ENCODE assay signal across 14 cellular contexts in the genomic region with DNA sequence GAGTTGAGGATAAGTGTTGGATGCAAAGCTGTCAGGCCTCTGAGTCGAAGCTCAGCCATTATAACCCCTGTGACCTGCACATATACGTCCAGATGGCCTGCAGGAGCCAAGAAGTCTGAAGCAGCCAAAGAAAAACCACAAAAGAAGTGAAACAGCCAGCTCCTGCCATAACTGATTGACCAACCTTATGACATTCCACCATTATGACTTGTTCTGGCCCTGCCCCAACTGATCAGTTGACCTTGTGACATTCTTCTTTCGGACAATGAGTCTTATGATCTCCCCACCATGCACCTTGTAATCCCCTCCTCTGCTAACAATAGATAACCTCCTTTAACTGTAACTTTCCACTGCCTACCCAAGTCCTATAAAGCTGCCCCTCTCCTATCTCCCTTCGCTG.
A peak's percentile ranks its signal among the peaks of the same experiment; 100 is the strongest.
DNase-seq lines count a peak whose midpoint lies in the region; ATAC-seq and TF ChIP-seq lines count a peak whose summit lies in the region.
"Had no signal": no experiment of that assay in that cellular context is flagged by ENCODE, and none has a peak within 500 bp of the region (broad histone marks: within the 10 kb centered on the region; RNA-seq: fewer than 3 reads in every experiment).

No MANE protein-coding gene starts in this region.

- H3K4me1 Mint-ChIP-seq in stimulated activated effector memory CD8-positive, alpha-beta T cell treated with anti-CD3 and anti-CD28 coated beads, Interleukin-12 subunit alpha, Interleukin-12 subunit beta, amount 100 ng/mL, for 72 hours: no peaks in the 10 kb centered on the region
- no peaks in the 10 kb centered on the region for H3K4me1 Mint-ChIP-seq in T-helper 2 cell treated with Interferon-gamma antibody and Interleukin-4, amounts not matched to agents 5 μg/mL and 100 μg/mL, for 36 hours (ENCODE audit: low read depth)

- H4K20me1 ChIP-seq in SK-N-SH (ENCODE audit: insufficient read depth): no peaks in the 10 kb centered on the region

- no peaks in the 10 kb centered on the region for H3K9me3 Mint-ChIP-seq in stimulated activated effector memory CD8-positive, alpha-beta T cell treated with anti-CD3 and anti-CD28 coated beads, Interleukin-12 subunit alpha, Interleukin-12 subunit beta, amount 100 ng/mL, for 72 hours
- H3K9me3 Mint-ChIP-seq in T-helper 2 cell treated with Interferon-gamma antibody and Interleukin-4, amounts not matched to agents 5 μg/mL and 100 μg/mL, for 36 hours: no peaks in the 10 kb centered on the region

- no peaks in the 10 kb centered on the region; a peak in 2 of 4 replicates for H3K4me1 ChIP-seq in SK-N-SH (ENCODE audit: control insufficient read depth in 1 of 2, insufficient read depth in 2 of 2, low read depth in 1 of 2, low read length in 1 of 2)
- H3K4me1 ChIP-seq: body of pancreas, tibial artery had no signal

- no peak overlapping the region for H3K27ac Mint-ChIP-seq in stimulated activated effector memory CD8-positive, alpha-beta T cell treated with anti-CD3 and anti-CD28 coated beads, Interleukin-12 subunit alpha, Interleukin-12 subunit beta, amount 100 ng/mL, for 72 hours
- no peak overlapping the region for H3K27ac Mint-ChIP-seq in T-helper 2 cell treated with Interferon-gamma antibody and Interleukin-4, amounts not matched to agents 5 μg/mL and 100 μg/mL, for 36 hours
- H3K27ac Mint-ChIP-seq: CD8-positive, alpha-beta T cell had no signal

- H3F3A ChIP-seq in SK-N-SH (replicated peaks; ENCODE audit: insufficient read depth): peaks cover 9% of the 10 kb centered on the region

- POLR2A ChIA-PET in SK-N-SH (lab: Yijun Ruan, JAX): no interaction called here

- H3K79me2 ChIP-seq in SK-N-SH (ENCODE audit: insufficient read depth): no peaks in the 10 kb centered on the region

- H3K9me3 ChIP-seq in SK-N-SH: no peaks in the 10 kb centered on the region
- H3K9me3 ChIP-seq: body of pancreas had no signal

- peak; percentile 30 for DNase-seq in AG08395 (ENCODE audit: low spot score)
- peak; percentile 89 for DNase-seq in HCEC 1CT
- DNase-seq in SK-N-SH: no peak
- DNase-seq in fibroblast of the conjunctiva (ENCODE audit: low read depth): peak; percentile 31
- no peak for DNase-seq in stimulated activated CD4-positive, alpha-beta T cell treated with anti-CD3 and anti-CD28 coated beads, Interleukin-2, amount 100 ng/mL, for 48 hours
- DNase-seq in hepatic stellate cell (ENCODE audit: low spot score): no peak
- DNase-seq in stimulated activated effector memory CD8-positive, alpha-beta T cell treated with anti-CD3 and anti-CD28 coated beads, Interleukin-12 subunit alpha, Interleukin-12 subunit beta, amount 100 ng/mL, for 72 hours (ENCODE audit: low spot score in 2 of 2): no peak
- no peak for DNase-seq in T-helper 2 cell treated with Interferon-gamma antibody and Interleukin-4, amounts not matched to agents 5 μg/mL and 100 μg/mL, for 36 hours (ENCODE audit: low spot score)
- DNase-seq: activated CD8-positive, alpha-beta memory T cell treated with anti-CD3 and anti-CD28 coated beads, Interleukin-2, amount 50 U/mL, for 4 hours; body of pancreas; CD8-positive, alpha-beta T cell; NCI-H2081 treated with DMSO at 0.1 percent for 48 hours; tibial artery had no signal

- no peak for ATAC-seq in stimulated activated effector memory CD8-positive, alpha-beta T cell treated with anti-CD3 and anti-CD28 coated beads, Interleukin-12 subunit alpha, Interleukin-12 subunit beta, amount 100 ng/mL, for 72 hours
- ATAC-seq: body of pancreas; CD8-positive, alpha-beta T cell had no signal

- H3K27me3 Mint-ChIP-seq in T-helper 2 cell treated with Interferon-gamma antibody and Interleukin-4, amounts not matched to agents 5 μg/mL and 100 μg/mL, for 36 hours (ENCODE audit: low read depth): no peaks in the 10 kb centered on the region

- H3K36me3 Mint-ChIP-seq in stimulated activated effector memory CD8-positive, alpha-beta T cell treated with anti-CD3 and anti-CD28 coated beads, Interleukin-12 subunit alpha, Interleukin-12 subunit beta, amount 100 ng/mL, for 72 hours: no peaks in the 10 kb centered on the region
- H3K36me3 Mint-ChIP-seq in T-helper 2 cell treated with Interferon-gamma antibody and Interleukin-4, amounts not matched to agents 5 μg/mL and 100 μg/mL, for 36 hours (ENCODE audit: low read depth): no peaks in the 10 kb centered on the region
- H3K36me3 Mint-ChIP-seq: CD8-positive, alpha-beta T cell had no signal

- no peaks in the 10 kb centered on the region for H3K9me2 ChIP-seq in SK-N-SH

- TF ChIP-seq CTCF in SK-N-SH (IDR thresholded peaks at IDR 0.05): no peak

- no peak overlapping the region for H3K4me2 ChIP-seq in SK-N-SH

- H3K4me3 Mint-ChIP-seq in stimulated activated effector memory CD8-positive, alpha-beta T cell treated with anti-CD3 and anti-CD28 coated beads, Interleukin-12 subunit alpha, Interleukin-12 subunit beta, amount 100 ng/mL, for 72 hours: no peak overlapping the region
- no peak overlapping the region for H3K4me3 Mint-ChIP-seq in T-helper 2 cell treated with Interferon-gamma antibody and Interleukin-4, amounts not matched to agents 5 μg/mL and 100 μg/mL, for 36 hours
- H3K4me3 Mint-ChIP-seq: CD8-positive, alpha-beta T cell had no signal

- H3K4me3 ChIP-seq in SK-N-SH (ENCODE audit: low read depth in 2 of 2, low read length in 1 of 2): no peak overlapping the region
- H3K4me3 ChIP-seq: body of pancreas, tibial artery had no signal

- H2AFZ ChIP-seq in SK-N-SH (ENCODE audit: low read depth): no peak overlapping the region

- H3K9ac ChIP-seq in SK-N-SH: no peak overlapping the region

- TF ChIP-seq EP300 in SK-N-SH (IDR thresholded peaks at IDR 0.05; ENCODE audit: borderline replicate concordance in 1 of 2, low read depth in 1 of 2, low read length in 1 of 2): peak in 1 of 2 experiments; percentile 67; a peak in 1 of 4 replicates

- CTCF ChIA-PET in SK-N-SH (lab: Yijun Ruan, JAX): interaction anchor here (0.6 to 5.1 kb wide), 3 partner anchors 11 to 468 kb away, joined by 3 to 29 read pairs (median 3); no protein-coding TSS in a partner anchor

- WGBS in SK-N-SH (ENCODE audit: low lambda C conversion rate): 33% methylated on average over 4 of the region's 4 CpGs

- no peak for TF ChIP-seq RAD21 in SK-N-SH (IDR thresholded peaks at IDR 0.05; ENCODE audit: low read length)

- peak overlapping the region in 1 of 2 experiments; percentile 10; a peak in 1 of 4 replicates for H3K27ac ChIP-seq in SK-N-SH (ENCODE audit: low read depth in 2 of 2, low read length in 1 of 2)
- H3K27ac ChIP-seq: body of pancreas, HL-60, tibial artery had no signal

- no peaks in the 10 kb centered on the region for H3K36me3 ChIP-seq in SK-N-SH (replicated peaks in 1 of 2; ENCODE audit: control insufficient read depth in 1 of 2, insufficient read depth in 2 of 2, low read length in 1 of 2)
- H3K36me3 ChIP-seq: tibial artery had no signal

- no peaks in the 10 kb centered on the region for H3K27me3 ChIP-seq in SK-N-SH (ENCODE audit: insufficient read depth)
- H3K27me3 ChIP-seq: body of pancreas, tibial artery had no signal

TF ChIP-seq in SK-N-SH, 30 proteins besides CTCF, POLR2A, EP300 and RAD21 (continues in another document):
- TF ChIP-seq FOSL2 (IDR thresholded peaks at IDR 0.05; ENCODE audit: borderline replicate concordance, low read depth) (peak; percentile 35; the same call in 1 of the 2 replicates), NFIC (IDR thresholded peaks at IDR 0.05; ENCODE audit: borderline replicate concordance) (peak; percentile 88), POLR2AphosphoS5 (IDR thresholded peaks at IDR 0.05; ENCODE audit: low read depth, low read length) (peak; percentile 42; the same call in 1 of the 2 replicates), GATA2 (CRISPR knock-in tag; IDR thresholded peaks at IDR 0.05) (no peak), SIN3A (IDR thresholded peaks at IDR 0.05; ENCODE audit: borderline replicate concordance, low read depth, low read length) (0 out of 2 replicates have a peak, but pooled peaks have one; percentile 28), MAX (IDR thresholded peaks at IDR 0.05; ENCODE audit: low read depth) (no peak), MEF2A (IDR thresholded peaks at IDR 0.05; ENCODE audit: borderline replicate concordance, low read depth) (no peak), JUND (IDR thresholded peaks at IDR 0.05) (peak; percentile 64)
- TF ChIP-seq, protein P1, sequence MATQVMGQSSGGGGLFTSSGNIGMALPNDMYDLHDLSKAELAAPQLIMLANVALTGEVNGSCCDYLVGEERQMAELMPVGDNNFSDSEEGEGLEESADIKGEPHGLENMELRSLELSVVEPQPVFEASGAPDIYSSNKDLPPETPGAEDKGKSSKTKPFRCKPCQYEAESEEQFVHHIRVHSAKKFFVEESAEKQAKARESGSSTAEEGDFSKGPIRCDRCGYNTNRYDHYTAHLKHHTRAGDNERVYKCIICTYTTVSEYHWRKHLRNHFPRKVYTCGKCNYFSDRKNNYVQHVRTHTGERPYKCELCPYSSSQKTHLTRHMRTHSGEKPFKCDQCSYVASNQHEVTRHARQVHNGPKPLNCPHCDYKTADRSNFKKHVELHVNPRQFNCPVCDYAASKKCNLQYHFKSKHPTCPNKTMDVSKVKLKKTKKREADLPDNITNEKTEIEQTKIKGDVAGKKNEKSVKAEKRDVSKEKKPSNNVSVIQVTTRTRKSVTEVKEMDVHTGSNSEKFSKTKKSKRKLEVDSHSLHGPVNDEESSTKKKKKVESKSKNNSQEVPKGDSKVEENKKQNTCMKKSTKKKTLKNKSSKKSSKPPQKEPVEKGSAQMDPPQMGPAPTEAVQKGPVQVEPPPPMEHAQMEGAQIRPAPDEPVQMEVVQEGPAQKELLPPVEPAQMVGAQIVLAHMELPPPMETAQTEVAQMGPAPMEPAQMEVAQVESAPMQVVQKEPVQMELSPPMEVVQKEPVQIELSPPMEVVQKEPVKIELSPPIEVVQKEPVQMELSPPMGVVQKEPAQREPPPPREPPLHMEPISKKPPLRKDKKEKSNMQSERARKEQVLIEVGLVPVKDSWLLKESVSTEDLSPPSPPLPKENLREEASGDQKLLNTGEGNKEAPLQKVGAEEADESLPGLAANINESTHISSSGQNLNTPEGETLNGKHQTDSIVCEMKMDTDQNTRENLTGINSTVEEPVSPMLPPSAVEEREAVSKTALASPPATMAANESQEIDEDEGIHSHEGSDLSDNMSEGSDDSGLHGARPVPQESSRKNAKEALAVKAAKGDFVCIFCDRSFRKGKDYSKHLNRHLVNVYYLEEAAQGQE (IDR thresholded peaks at IDR 0.05; ENCODE audit: low read depth, low read length): 0 out of 2 replicates have a peak, but pooled peaks have one; percentile 32

Comparison
In these comparisons a context has a peak if more than half of its experiments do, and no peak if none do; other contexts are left out.
1. DNase-seq: peak in AG08395 (single experiment), HCEC 1CT (single experiment) and fibroblast of the conjunctiva (single experiment); none in SK-N-SH (single experiment), stimulated activated CD4-positive, alpha-beta T cell treated with anti-CD3 and anti-CD28 coated beads, Interleukin-2, amount 100 ng/mL, for 48 hours (0 of 2), hepatic stellate cell (single experiment), stimulated activated effector memory CD8-positive, alpha-beta T cell treated with anti-CD3 and anti-CD28 coated beads, Interleukin-12 subunit alpha, Interleukin-12 subunit beta, amount 100 ng/mL, for 72 hours (0 of 2) and T-helper 2 cell treated with Interferon-gamma antibody and Interleukin-4, amounts not matched to agents 5 μg/mL and 100 μg/mL, for 36 hours (single experiment).